1 cellular context compared by ENCODE assay signal in the genomic region with DNA sequence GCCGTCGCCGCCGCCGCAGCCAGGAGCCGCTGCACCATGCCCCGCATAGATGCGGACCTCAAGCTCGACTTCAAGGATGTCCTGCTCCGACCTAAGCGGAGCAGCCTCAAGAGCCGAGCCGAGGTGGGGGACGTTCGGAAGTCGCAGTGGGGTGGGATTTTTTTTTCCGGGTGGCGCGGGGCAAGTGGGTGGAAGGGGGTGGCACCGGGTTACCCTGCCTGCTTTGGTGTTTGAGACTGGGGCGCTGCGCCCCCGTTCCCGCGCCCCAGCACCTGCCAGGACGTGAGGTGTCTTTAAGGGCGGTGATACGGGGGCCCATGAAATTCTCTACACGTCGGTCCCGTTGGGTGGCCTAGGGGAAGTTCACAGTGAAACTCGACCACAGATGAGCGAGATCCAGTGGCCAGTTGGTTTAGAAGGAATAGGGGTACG.
TF ChIP-seq lines count a peak whose summit lies in the region.

No MANE protein-coding gene starts in this region.

TF ChIP-seq in WTC11, 78 proteins besides CTCF, POLR2A, EP300 and RAD21 (continued from another document):
- TF ChIP-seq, protein P1, sequence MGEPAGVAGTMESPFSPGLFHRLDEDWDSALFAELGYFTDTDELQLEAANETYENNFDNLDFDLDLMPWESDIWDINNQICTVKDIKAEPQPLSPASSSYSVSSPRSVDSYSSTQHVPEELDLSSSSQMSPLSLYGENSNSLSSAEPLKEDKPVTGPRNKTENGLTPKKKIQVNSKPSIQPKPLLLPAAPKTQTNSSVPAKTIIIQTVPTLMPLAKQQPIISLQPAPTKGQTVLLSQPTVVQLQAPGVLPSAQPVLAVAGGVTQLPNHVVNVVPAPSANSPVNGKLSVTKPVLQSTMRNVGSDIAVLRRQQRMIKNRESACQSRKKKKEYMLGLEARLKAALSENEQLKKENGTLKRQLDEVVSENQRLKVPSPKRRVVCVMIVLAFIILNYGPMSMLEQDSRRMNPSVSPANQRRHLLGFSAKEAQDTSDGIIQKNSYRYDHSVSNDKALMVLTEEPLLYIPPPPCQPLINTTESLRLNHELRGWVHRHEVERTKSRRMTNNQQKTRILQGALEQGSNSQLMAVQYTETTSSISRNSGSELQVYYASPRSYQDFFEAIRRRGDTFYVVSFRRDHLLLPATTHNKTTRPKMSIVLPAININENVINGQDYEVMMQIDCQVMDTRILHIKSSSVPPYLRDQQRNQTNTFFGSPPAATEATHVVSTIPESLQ (CRISPR knock-in tag; IDR thresholded peaks at IDR 0.05) = no peak
- TF ChIP-seq ATF1 (CRISPR knock-in tag; IDR thresholded peaks at IDR 0.05) (no peak), HMGA2 (CRISPR knock-in tag; IDR thresholded peaks at IDR 0.05) (no peak), PRRX2 (CRISPR knock-in tag; IDR thresholded peaks at IDR 0.05) (no peak), CBFB (CRISPR knock-in tag; IDR thresholded peaks at IDR 0.05; ENCODE audit: low read depth) (no peak)
